28 cellular contexts compared by ENCODE assay signal in genomic region chr10:29096303-29096824, GRCh38.
"Had no signal": no experiment of that assay in that cellular context is flagged by ENCODE, and none has a peak within 500 bp of the region (broad histone marks: within the 10 kb centered on the region; RNA-seq: fewer than 3 reads in every experiment).

No MANE protein-coding gene starts in this region.

- H3K4me3 Mint-ChIP-seq: immature natural killer cell; mesothelial cell of epicardium; naive thymus-derived CD4-positive, alpha-beta T cell; natural killer cell treated with Interleukin-12 subunit alpha and Interleukin-12 subunit beta and Interleukin-15 and Interleukin-18, amount 100 ng/mL, for 72 hours; stimulated activated naive B cell treated with anti-CD40 and anti-IgM and Interleukin-4, amounts not matched to agents 10 μg/mL and 1 μg/mL and 100 μg/mL, for 72 hours had no signal

- DNase-seq: hypothalamus; immature natural killer cell; kidney; left colon; left lung; lower lobe of right lung; mammary epithelial cell; mesenchymal stem cell; mucosa of descending colon; naive thymus-derived CD4-positive, alpha-beta T cell; ovary; right lobe of liver; stimulated activated CD4-positive, alpha-beta T cell treated with anti-CD3 and anti-CD28 coated beads, Interleukin-12 subunit alpha, Interleukin-12 subunit beta, amount 100 ng/mL, for 4 hours; stimulated activated CD4-positive, alpha-beta T cell treated with anti-CD3 and anti-CD28 coated beads, Interleukin-15, amount 100 ng/mL, for 24 hours; stimulated activated CD4-positive, alpha-beta T cell treated with anti-CD3 and anti-CD28 coated beads, Interleukin-2, amount 100 ng/mL, for 24 hours; stimulated activated CD4-positive, alpha-beta T cell treated with anti-CD3 and anti-CD28 coated beads, Interleukin-4, amount 100 ng/mL, for 1 hour; stimulated activated naive B cell treated with anti-CD40 and anti-IgM and Interleukin-4, amounts not matched to agents 10 μg/mL and 1 μg/mL and 100 μg/mL, for 72 hours; stimulated activated naive CD8-positive, alpha-beta T cell treated with anti-CD3 and anti-CD28 coated beads, Interleukin-15, Interleukin-2, amounts not matched to agents 100 U/mL and 50 U/mL, for 24 hours; stomach; testis; thyroid gland; transverse colon; upper lobe of right lung had no signal

- H3K4me3 ChIP-seq: left lung, lower lobe of right lung, mucosa of descending colon, ovary, right atrium auricular region, right lobe of liver, skin epidermis, stomach, testis, thyroid gland, transverse colon, upper lobe of right lung had no signal

- H3K36me3 ChIP-seq: left lung, lower lobe of right lung, ovary, right atrium auricular region, right lobe of liver, stomach, thyroid gland, transverse colon, upper lobe of right lung had no signal

- H3K4me1 ChIP-seq: left lung, lower lobe of right lung, right atrium auricular region, stomach, testis, thyroid gland, transverse colon, upper lobe of right lung had no signal

- H3K9me3 ChIP-seq: left lung, lower lobe of right lung, mucosa of descending colon, ovary, right atrium auricular region, right lobe of liver, testis, thyroid gland, transverse colon, upper lobe of right lung had no signal

- H3K27ac Mint-ChIP-seq: immature natural killer cell; mesothelial cell of epicardium; naive thymus-derived CD4-positive, alpha-beta T cell; natural killer cell treated with Interleukin-12 subunit alpha and Interleukin-12 subunit beta and Interleukin-15 and Interleukin-18, amount 100 ng/mL, for 72 hours; progenitor cell of endocrine pancreas; stimulated activated naive B cell treated with anti-CD40 and anti-IgM and Interleukin-4, amounts not matched to agents 10 μg/mL and 1 μg/mL and 100 μg/mL, for 72 hours had no signal

- H3K27me3 ChIP-seq: left lung, ovary, right atrium auricular region, right lobe of liver, stomach, testis, thyroid gland, transverse colon, upper lobe of right lung had no signal

- H3K4me1 Mint-ChIP-seq: immature natural killer cell; naive thymus-derived CD4-positive, alpha-beta T cell; stimulated activated naive B cell treated with anti-CD40 and anti-IgM and Interleukin-4, amounts not matched to agents 10 μg/mL and 1 μg/mL and 100 μg/mL, for 72 hours had no signal

- ATAC-seq: left colon; left lung; lower lobe of right lung; mucosa of descending colon; naive thymus-derived CD4-positive, alpha-beta T cell; natural killer cell treated with Interleukin-12 subunit alpha and Interleukin-12 subunit beta and Interleukin-15 and Interleukin-18, amount 100 ng/mL, for 72 hours; right lobe of liver; stimulated activated naive B cell treated with anti-CD40 and anti-IgM and Interleukin-4, amounts not matched to agents 10 μg/mL and 1 μg/mL and 100 μg/mL, for 72 hours; stimulated activated naive CD8-positive, alpha-beta T cell treated with anti-CD3 and anti-CD28 coated beads, Interleukin-15, Interleukin-2, amounts not matched to agents 100 U/mL and 50 U/mL, for 24 hours; upper lobe of right lung had no signal

- H3K27ac ChIP-seq: left lung, lower lobe of right lung, ovary, right atrium auricular region, right lobe of liver, skin epidermis, stomach, testis, thyroid gland, transverse colon, upper lobe of right lung had no signal

- H3K36me3 Mint-ChIP-seq: immature natural killer cell; naive thymus-derived CD4-positive, alpha-beta T cell; natural killer cell treated with Interleukin-12 subunit alpha and Interleukin-12 subunit beta and Interleukin-15 and Interleukin-18, amount 100 ng/mL, for 72 hours; stimulated activated naive B cell treated with anti-CD40 and anti-IgM and Interleukin-4, amounts not matched to agents 10 μg/mL and 1 μg/mL and 100 μg/mL, for 72 hours had no signal

- H3K27me3 Mint-ChIP-seq: progenitor cell of endocrine pancreas; stimulated activated naive B cell treated with anti-CD40 and anti-IgM and Interleukin-4, amounts not matched to agents 10 μg/mL and 1 μg/mL and 100 μg/mL, for 72 hours had no signal
